8 cellular contexts compared by ENCODE assay signal in the genomic region with DNA sequence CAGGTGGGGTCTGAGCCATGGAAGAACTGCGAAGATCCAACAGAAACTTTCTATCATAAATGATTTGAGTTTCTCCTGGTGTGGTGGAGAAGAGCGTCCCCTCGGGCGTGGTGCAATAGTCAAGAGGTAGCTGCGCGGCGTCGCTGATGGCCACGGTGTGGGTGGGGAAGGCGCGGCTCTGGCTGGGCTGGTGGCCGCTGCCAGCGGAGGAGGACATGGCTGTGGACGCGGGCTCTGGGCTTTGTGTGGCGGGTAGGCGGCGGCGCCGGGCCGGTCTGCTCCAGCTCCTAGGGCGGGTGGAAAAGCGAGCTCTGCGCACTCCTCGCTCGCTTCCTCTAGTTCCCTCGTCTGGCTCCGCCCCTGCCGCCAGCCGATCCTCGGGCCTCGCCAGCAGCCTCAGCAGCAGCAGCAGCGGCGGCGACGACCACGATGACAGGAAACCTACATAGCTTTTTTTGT. TPM values are rescaled to one million over a fixed set of nuclear protein-coding genes. Genes with fewer than 3 reads are reported as not detected.
DNase-seq lines count a peak whose midpoint lies in the region; ATAC-seq and TF ChIP-seq lines count a peak whose summit lies in the region.

No MANE protein-coding gene starts in this region.

- POLR2A ChIA-PET in CD4-positive, alpha-beta memory T cell (lab: Charles Lee; ENCODE audit: partially characterized antibody): interaction anchor here (0.5 to 3.1 kb wide), 18 partner anchors 9 to 308 kb away, joined by 3 to 33 read pairs (median 5); partner anchors contain the start of genes GANC, HAUS2, LRRC57 and SNAP23

- no peaks in the 10 kb centered on the region for H3K36me3 ChIP-seq in CD4-positive, alpha-beta memory T cell (ENCODE audit: insufficient read depth, low read length)
- H3K36me3 ChIP-seq in neural cell (ENCODE audit: insufficient read depth, low read length): no peaks in the 10 kb centered on the region

- peak overlapping the region; percentile 58 for H2AFZ ChIP-seq in neural cell (ENCODE audit: low read depth, low read length)

- no peaks in the 10 kb centered on the region for H3K9me3 Mint-ChIP-seq in CD4-positive, alpha-beta memory T cell

- H3K4me3 ChIP-seq in CD4-positive, alpha-beta memory T cell (ENCODE audit: low read length in 2 of 2): peak overlapping the region in 1 of 2 donors; percentile 51
- H3K4me3 ChIP-seq in foreskin fibroblast (ENCODE audit: low read depth in 1 of 2, low read length in 2 of 2) (peak overlapping the region; percentile 44 to 47), neural cell (ENCODE audit: low read length) (peak overlapping the region; percentile 66)

- peaks cover 20% of the 10 kb centered on the region for H3K4me1 ChIP-seq in CD4-positive, alpha-beta memory T cell (ENCODE audit: insufficient read depth, low read length)

- peak; percentile 73 to 79 (median 77) for DNase-seq in CD4-positive, alpha-beta memory T cell
- peak; percentile 59 for DNase-seq in HuH-7.5 (ENCODE audit: low spot score)
- peak; percentile 77 for DNase-seq in RPMI7951 (ENCODE audit: low read depth)
- peak; percentile 92 for DNase-seq in activated effector memory CD4-positive, alpha-beta T cell treated with anti-CD3 and anti-CD28 coated beads, Interleukin-2, amount 50 U/mL, for 16 hours
- DNase-seq in foreskin fibroblast: peak; percentile 74 to 91
- DNase-seq in stimulated activated naive CD8-positive, alpha-beta T cell treated with anti-CD3 and anti-CD28 coated beads, Interleukin-15, Interleukin-2, amounts not matched to agents 100 U/mL and 50 U/mL, for 24 hours: peak; percentile 83

- TF ChIP-seq CTCF in foreskin fibroblast (IDR thresholded peaks at IDR 0.05; ENCODE audit: low read depth, low read length) (no peak), neural cell (IDR thresholded peaks at IDR 0.05; ENCODE audit: poor library complexity, severe bottlenecking) (no peak)

- TF ChIP-seq RAD21 in neural cell (conservative IDR thresholded peaks at IDR 0.05): no peak

- peak overlapping the region; percentile 50 for H3K27ac ChIP-seq in CD4-positive, alpha-beta memory T cell (ENCODE audit: low read depth, low read length)
- no peak overlapping the region for H3K27ac ChIP-seq in neural cell (ENCODE audit: low read length)

- peaks cover 6 to 11% of the 10 kb centered on the region in 2 donors for H3K27me3 Mint-ChIP-seq in CD4-positive, alpha-beta memory T cell

- CTCF ChIA-PET in CD4-positive, alpha-beta memory T cell (lab: Charles Lee; ENCODE audit: partially characterized antibody): interaction anchor here (0.6 to 1.9 kb wide), 6 partner anchors 11 to 99 kb away, joined by 3 to 5 read pairs (median 4); no protein-coding TSS in a partner anchor

- H3K27me3 ChIP-seq in CD4-positive, alpha-beta memory T cell (ENCODE audit: insufficient read depth, low read length): no peaks in the 10 kb centered on the region
- no peaks in the 10 kb centered on the region for H3K27me3 ChIP-seq in neural cell (ENCODE audit: insufficient read depth, low read depth, low read length)

- no peaks in the 10 kb centered on the region for H3K9me3 ChIP-seq in CD4-positive, alpha-beta memory T cell (ENCODE audit: control insufficient read depth in 1 of 2, low read length in 2 of 2)
- H3K9me3 ChIP-seq in neural cell (ENCODE audit: low read length): no peaks in the 10 kb centered on the region

- peak overlapping the region; percentile 89 to 95 (median 91) for H3K4me3 Mint-ChIP-seq in CD4-positive, alpha-beta memory T cell

- peaks cover 15 to 41% (median 23%) of the 10 kb centered on the region in 4 donors for H3K4me1 Mint-ChIP-seq in CD4-positive, alpha-beta memory T cell

- H3K9me2 ChIP-seq in neural cell (ENCODE audit: insufficient read depth, low read length): no peaks in the 10 kb centered on the region

- peak overlapping the region; percentile 60 to 96 (median 94) for H3K27ac Mint-ChIP-seq in CD4-positive, alpha-beta memory T cell

- H3K36me3 Mint-ChIP-seq in CD4-positive, alpha-beta memory T cell: no peaks in the 10 kb centered on the region

- no peaks in the 10 kb centered on the region for H3K79me2 ChIP-seq in neural cell (replicated peaks; ENCODE audit: insufficient read depth, low read length)

- H3K9ac ChIP-seq in neural cell (ENCODE audit: low read length): peak overlapping the region; percentile 58

- H3K4me2 ChIP-seq in neural cell (ENCODE audit: low read length): peak overlapping the region; percentile 9

- no peaks in the 10 kb centered on the region for H4K20me1 ChIP-seq in neural cell (ENCODE audit: insufficient read depth)

- peak; percentile 75 for ATAC-seq in GM19467 (IDR thresholded peaks at IDR 0.05; ENCODE audit: unreplicated experiment)
- peak; percentile 100 for ATAC-seq in stimulated activated naive CD8-positive, alpha-beta T cell treated with anti-CD3 and anti-CD28 coated beads, Interleukin-15, Interleukin-2, amounts not matched to agents 100 U/mL and 50 U/mL, for 24 hours

- TF ChIP-seq EP300 in neural cell (conservative IDR thresholded peaks at IDR 0.05; ENCODE audit: poor library complexity, severe bottlenecking): no peak

- no peaks in the 10 kb centered on the region for H3F3A ChIP-seq in neural cell (ENCODE audit: insufficient read depth, low read length, poor library complexity, severe bottlenecking)

- intact Hi-C loops in CD4-positive, alpha-beta memory T cell (cut with micrococcal nuclease): loop anchor here (1.0 kb wide), 2 partner anchors 33 to 340 kb away; partner anchors contain the start of genes HAUS2 and LRRC57

TF ChIP-seq in neural cell, 6 proteins besides CTCF, POLR2A, EP300 and RAD21:
- TF ChIP-seq MXI1 (conservative IDR thresholded peaks at IDR 0.05; ENCODE audit: poor library complexity, severe bottlenecking): no peak
- no peak for TF ChIP-seq SMC3 (conservative IDR thresholded peaks at IDR 0.05; ENCODE audit: poor library complexity)
- peak; percentile 63 for TF ChIP-seq POLR2AphosphoS5 (IDR thresholded peaks at IDR 0.05)
- no peak for TF ChIP-seq EZH2 (IDR thresholded peaks at IDR 0.05; ENCODE audit: borderline replicate concordance, insufficient read depth, low read length, poor library complexity, severe bottlenecking)
- TF ChIP-seq TAF1 (IDR thresholded peaks at IDR 0.05; ENCODE audit: low read depth): peak; percentile 71
- TF ChIP-seq, protein P1, sequence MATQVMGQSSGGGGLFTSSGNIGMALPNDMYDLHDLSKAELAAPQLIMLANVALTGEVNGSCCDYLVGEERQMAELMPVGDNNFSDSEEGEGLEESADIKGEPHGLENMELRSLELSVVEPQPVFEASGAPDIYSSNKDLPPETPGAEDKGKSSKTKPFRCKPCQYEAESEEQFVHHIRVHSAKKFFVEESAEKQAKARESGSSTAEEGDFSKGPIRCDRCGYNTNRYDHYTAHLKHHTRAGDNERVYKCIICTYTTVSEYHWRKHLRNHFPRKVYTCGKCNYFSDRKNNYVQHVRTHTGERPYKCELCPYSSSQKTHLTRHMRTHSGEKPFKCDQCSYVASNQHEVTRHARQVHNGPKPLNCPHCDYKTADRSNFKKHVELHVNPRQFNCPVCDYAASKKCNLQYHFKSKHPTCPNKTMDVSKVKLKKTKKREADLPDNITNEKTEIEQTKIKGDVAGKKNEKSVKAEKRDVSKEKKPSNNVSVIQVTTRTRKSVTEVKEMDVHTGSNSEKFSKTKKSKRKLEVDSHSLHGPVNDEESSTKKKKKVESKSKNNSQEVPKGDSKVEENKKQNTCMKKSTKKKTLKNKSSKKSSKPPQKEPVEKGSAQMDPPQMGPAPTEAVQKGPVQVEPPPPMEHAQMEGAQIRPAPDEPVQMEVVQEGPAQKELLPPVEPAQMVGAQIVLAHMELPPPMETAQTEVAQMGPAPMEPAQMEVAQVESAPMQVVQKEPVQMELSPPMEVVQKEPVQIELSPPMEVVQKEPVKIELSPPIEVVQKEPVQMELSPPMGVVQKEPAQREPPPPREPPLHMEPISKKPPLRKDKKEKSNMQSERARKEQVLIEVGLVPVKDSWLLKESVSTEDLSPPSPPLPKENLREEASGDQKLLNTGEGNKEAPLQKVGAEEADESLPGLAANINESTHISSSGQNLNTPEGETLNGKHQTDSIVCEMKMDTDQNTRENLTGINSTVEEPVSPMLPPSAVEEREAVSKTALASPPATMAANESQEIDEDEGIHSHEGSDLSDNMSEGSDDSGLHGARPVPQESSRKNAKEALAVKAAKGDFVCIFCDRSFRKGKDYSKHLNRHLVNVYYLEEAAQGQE (IDR thresholded peaks at IDR 0.05; ENCODE audit: borderline replicate concordance): no peak

RNA-seq across cellular contexts. Expression of gene STARD9, which starts 5.9 kb away (rescaled TPM):
- total RNA-seq in CD4-positive, alpha-beta memory T cell: 1 to 10 TPM; 4.5 to 6.1 TPM
- under 1 TPM in 1 of 2 donors, not detected in 1; 0.49 TPM for polyA plus RNA-seq in CD4-positive, alpha-beta memory T cell
- total RNA-seq in RPMI7951 (2014; rRNA removed; shearing (Covaris generic)): 4.4 and 5.9 TPM in 2 replicates
- 6.4 and 7.1 TPM in 2 replicates for polyA plus RNA-seq in neural cell
- polyA minus RNA-seq in neural cell: 12.7 and 14.0 TPM in 2 replicates

RNA-seq across cellular contexts. Expression of gene HAUS2, which starts 32.7 kb away (rescaled TPM):
- 10 to 100 TPM; 16.4 to 20.0 TPM for total RNA-seq in CD4-positive, alpha-beta memory T cell
- 10 to 100 TPM; 26.4 to 28.2 TPM for polyA plus RNA-seq in CD4-positive, alpha-beta memory T cell
- total RNA-seq in RPMI7951 (2014; rRNA removed; shearing (Covaris generic)): 42.1 and 59.8 TPM in 2 replicates
- 48.9 and 76.0 TPM in 2 replicates for polyA plus RNA-seq in neural cell
- polyA minus RNA-seq in neural cell: 55.8 and 61.9 TPM in 2 replicates

RNA-seq across cellular contexts. Expression of gene LRRC57, which starts 32.7 kb away (rescaled TPM):
- 10 to 100 TPM; 19.0 to 20.0 TPM for total RNA-seq in CD4-positive, alpha-beta memory T cell
- 1 to 10 TPM; 6.6 to 9.2 TPM for polyA plus RNA-seq in CD4-positive, alpha-beta memory T cell
- total RNA-seq in RPMI7951 (2014; rRNA removed; shearing (Covaris generic)): 32.3 and 33.7 TPM in 2 replicates
- 8.4 and 11.6 TPM in 2 replicates for polyA plus RNA-seq in neural cell
- polyA minus RNA-seq in neural cell: 23.1 and 26.9 TPM in 2 replicates
